10 cellular contexts compared by ENCODE assay signal in the genomic region with DNA sequence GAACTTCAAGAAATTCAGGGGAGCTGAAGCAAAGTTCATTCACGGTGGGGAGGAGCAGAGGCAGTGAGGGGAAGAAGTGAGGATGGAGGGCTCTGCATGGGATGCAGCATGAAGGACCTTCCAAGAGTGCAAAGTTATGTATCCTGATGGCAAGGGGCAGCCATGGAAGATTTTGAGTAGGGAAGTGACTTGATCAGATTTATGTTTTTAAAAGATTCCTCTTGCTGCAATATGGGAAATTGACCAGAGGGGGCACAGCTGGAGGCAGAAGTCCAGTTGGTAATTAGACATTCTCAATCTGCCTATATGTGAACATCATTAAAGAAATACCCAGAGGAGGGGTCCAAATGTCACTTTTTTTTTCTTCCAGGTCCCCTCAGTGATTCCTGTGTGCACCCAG. TPM values are rescaled to one million over a fixed set of nuclear protein-coding genes. Genes with fewer than 3 reads are reported as not detected.
A peak's percentile ranks its signal among the peaks of the same experiment; 100 is the strongest.
DNase-seq lines count a peak whose midpoint lies in the region; ATAC-seq and TF ChIP-seq lines count a peak whose summit lies in the region.
"Had no signal": no experiment of that assay in that cellular context is flagged by ENCODE, and none has a peak within 500 bp of the region (broad histone marks: within the 10 kb centered on the region; RNA-seq: fewer than 3 reads in every experiment).

No MANE protein-coding gene starts in this region.

- no TSS peak for BruUV-seq in mammary epithelial cell (replicated peaks; lab: Mats Ljungman, UMichigan)

- ATAC-seq in heart left ventricle (no peak), GM19351 (IDR thresholded peaks at IDR 0.05; ENCODE audit: unreplicated experiment) (no peak)

- no peaks in the 10 kb centered on the region for H3K36me3 ChIP-seq in DOHH2 (ENCODE audit: control insufficient read depth, low read length)
- no peaks in the 10 kb centered on the region for H3K36me3 ChIP-seq in MM.1S (replicated peaks; ENCODE audit: insufficient read depth, low read length)
- H3K36me3 ChIP-seq in mammary epithelial cell (ENCODE audit: insufficient read depth, low read length) = no peaks in the 10 kb centered on the region
- no peaks in the 10 kb centered on the region for H3K36me3 ChIP-seq in heart left ventricle

- H3K9me2 ChIP-seq in DOHH2 (replicated peaks; ENCODE audit: control insufficient read depth, low read length) = no peaks in the 10 kb centered on the region
- H3K9me2 ChIP-seq in MM.1S (replicated peaks; ENCODE audit: insufficient read depth, low read length) = no peaks in the 10 kb centered on the region

- no peaks in the 10 kb centered on the region for H4K20me1 ChIP-seq in DOHH2 (ENCODE audit: control insufficient read depth, insufficient read depth, low read depth, low read length)
- H4K20me1 ChIP-seq in MM.1S (ENCODE audit: insufficient read depth, low read length) = no peaks in the 10 kb centered on the region
- H4K20me1 ChIP-seq in mammary epithelial cell (ENCODE audit: insufficient read depth, low read length) = no peaks in the 10 kb centered on the region

- no peaks in the 10 kb centered on the region for H3K36me3 Mint-ChIP-seq in nephron (ENCODE audit: low read depth)
- no peaks in the 10 kb centered on the region for H3K36me3 Mint-ChIP-seq in activated naive CD8-positive, alpha-beta T cell treated with anti-CD3 and anti-CD28 coated beads for 36 hours

- H3K79me2 ChIP-seq in DOHH2 (ENCODE audit: control insufficient read depth, low read length) (no peaks in the 10 kb centered on the region), MM.1S (ENCODE audit: low read length) (no peaks in the 10 kb centered on the region), mammary epithelial cell (ENCODE audit: insufficient read depth, low read length) (no peaks in the 10 kb centered on the region)

- intact Hi-C loops in mammary epithelial cell (cut with micrococcal nuclease) (loop anchor here (10.0 kb wide), 2 partner anchors 354 to 574 kb away; partner anchors contain the start of gene SNRPG), heart left ventricle (cut with DNase I) (loop anchor here in 1 of 10 donors (10.0 kb wide), 1 partner anchor 174 kb away; the partner anchor contains the start of gene SNRNP27)

- CTCF ChIA-PET in mammary epithelial cell (lab: Charles Lee; ENCODE audit: low non-redundant PET) = interaction anchor here (0.7 kb wide), 1 partner anchor 194 kb away, joined by 3 read pairs; no protein-coding TSS in a partner anchor

- H3K27me3 Mint-ChIP-seq in nephron (ENCODE audit: low read depth) = no peaks in the 10 kb centered on the region
- no peaks in the 10 kb centered on the region for H3K27me3 Mint-ChIP-seq in activated naive CD8-positive, alpha-beta T cell treated with anti-CD3 and anti-CD28 coated beads for 36 hours

- H3K4me3 Mint-ChIP-seq in nephron = no peak overlapping the region
- H3K4me3 Mint-ChIP-seq in activated naive CD8-positive, alpha-beta T cell treated with anti-CD3 and anti-CD28 coated beads for 36 hours = no peak overlapping the region

- dilution Hi-C loops in mammary epithelial cell (cut with HindIII; ENCODE audit: low sequenced_read_pairs) = loop anchor here (25.0 kb wide), 1 partner anchor 158 kb away; no protein-coding TSS in a partner anchor

- DNase-seq in MM.1S (peak; percentile 35), mammary epithelial cell (no peak), H4 (ENCODE audit: low spot score) (no peak), heart left ventricle (no peak)
- DNase-seq in activated naive CD8-positive, alpha-beta T cell treated with anti-CD3 and anti-CD28 coated beads for 36 hours = no peak
- DNase-seq: activated CD4-positive, CD25-positive, alpha-beta regulatory T cell; activated naive CD4-positive, alpha-beta T cell had no signal

- no peak overlapping the region for H3K27ac ChIP-seq in DOHH2 (ENCODE audit: low read depth, low read length)
- H3K27ac ChIP-seq in MM.1S (ENCODE audit: low read length) = no peak overlapping the region
- no peak overlapping the region for H3K27ac ChIP-seq in mammary epithelial cell (ENCODE audit: insufficient read depth, low read depth, low read length)
- H3K27ac ChIP-seq in heart left ventricle = no peak overlapping the region

- H3K4me1 Mint-ChIP-seq in nephron = peaks cover 30% of the 10 kb centered on the region
- peaks cover 7% of the 10 kb centered on the region for H3K4me1 Mint-ChIP-seq in activated naive CD8-positive, alpha-beta T cell treated with anti-CD3 and anti-CD28 coated beads for 36 hours

- H2AFZ ChIP-seq in MM.1S (ENCODE audit: low read length) (no peak overlapping the region), mammary epithelial cell (ENCODE audit: low read depth, low read length) (no peak overlapping the region)

- H3K9me3 Mint-ChIP-seq in nephron = no peaks in the 10 kb centered on the region
- no peaks in the 10 kb centered on the region for H3K9me3 Mint-ChIP-seq in activated naive CD8-positive, alpha-beta T cell treated with anti-CD3 and anti-CD28 coated beads for 36 hours

- no peak overlapping the region for H3K9ac ChIP-seq in MM.1S (ENCODE audit: low read length)
- no peak overlapping the region for H3K9ac ChIP-seq in mammary epithelial cell (ENCODE audit: insufficient read depth, low read length)

- no peak overlapping the region for H3K4me3 ChIP-seq in DOHH2 (ENCODE audit: low read length)
- no peak overlapping the region for H3K4me3 ChIP-seq in MM.1S (ENCODE audit: low read length)
- H3K4me3 ChIP-seq in mammary epithelial cell (replicated peaks in 1 of 3; ENCODE audit: insufficient read depth in 1 of 3, low read depth in 2 of 3, low read length in 3 of 3) = no peak overlapping the region
- no peak overlapping the region for H3K4me3 ChIP-seq in heart left ventricle

- peak; percentile 50 for TF ChIP-seq CTCF in DOHH2 (IDR thresholded peaks at IDR 0.05; ENCODE audit: low read depth, low read length, poor library complexity, severe bottlenecking)
- TF ChIP-seq CTCF in MM.1S (IDR thresholded peaks at IDR 0.05; ENCODE audit: low read length) = peak; percentile 39
- peak; percentile 37 to 39 for TF ChIP-seq CTCF in mammary epithelial cell (conservative IDR thresholded peaks at IDR 0.05 in 1 of 2, IDR thresholded peaks at IDR 0.05 in 1 of 2; ENCODE audit: extremely low read depth in 1 of 2, insufficient read depth in 1 of 2, low read depth in 1 of 2, low read length in 2 of 2)
- TF ChIP-seq CTCF in nephron (IDR thresholded peaks at IDR 0.05; ENCODE audit: unreplicated experiment in 3 of 3) = peak in 2 of 3 experiments; percentile 29 to 43
- peak in 4 of 12 donors; percentile 14 to 22 (median 16) for TF ChIP-seq CTCF in heart left ventricle (IDR thresholded peaks at IDR 0.05)

- no peaks in the 10 kb centered on the region for H3F3A ChIP-seq in DOHH2 (ENCODE audit: control insufficient read depth, insufficient read depth)
- H3F3A ChIP-seq in MM.1S (ENCODE audit: insufficient read depth, low read length) = no peaks in the 10 kb centered on the region

- peaks cover 18% of the 10 kb centered on the region for H3K27me3 ChIP-seq in DOHH2 (ENCODE audit: control insufficient read depth, low read length)
- no peaks in the 10 kb centered on the region for H3K27me3 ChIP-seq in MM.1S (replicated peaks; ENCODE audit: insufficient read depth, low read length)
- H3K27me3 ChIP-seq in mammary epithelial cell (ENCODE audit: insufficient read depth, low read length) = no peaks in the 10 kb centered on the region
- no peaks in the 10 kb centered on the region for H3K27me3 ChIP-seq in heart left ventricle

- H3K4me2 ChIP-seq in DOHH2 (ENCODE audit: low read length) = no peak overlapping the region
- no peak overlapping the region for H3K4me2 ChIP-seq in MM.1S (ENCODE audit: low read depth, low read length)
- no peak overlapping the region for H3K4me2 ChIP-seq in mammary epithelial cell (ENCODE audit: insufficient read depth, low read depth, low read length)

- peaks cover 7% of the 10 kb centered on the region for H3K4me1 ChIP-seq in DOHH2 (ENCODE audit: control insufficient read depth, low read length)
- peaks cover 4% of the 10 kb centered on the region; the same call in 1 of the 2 replicates for H3K4me1 ChIP-seq in MM.1S (ENCODE audit: low read length)
- peaks cover 9% of the 10 kb centered on the region for H3K4me1 ChIP-seq in mammary epithelial cell (ENCODE audit: insufficient read depth, low read length)
- H3K4me1 ChIP-seq in heart left ventricle = peaks cover 0 to 6% (median 0%) of the 10 kb centered on the region in 12 donors

- whole genome bisulfite sequencing in mammary epithelial cell (ENCODE audit: low coverage, missing lambda C conversion rate) = 89% methylated on average over 1 of the region's 1 CpG
- WGBS in heart left ventricle, 4 donors = 58 to 77% (median 63%) methylated on average over 1 of the region's 1 CpG

- no peak for TF ChIP-seq POLR2A in heart left ventricle (IDR thresholded peaks at IDR 0.05)

- no peak overlapping the region for H3K27ac Mint-ChIP-seq in nephron
- H3K27ac Mint-ChIP-seq in activated naive CD8-positive, alpha-beta T cell treated with anti-CD3 and anti-CD28 coated beads for 36 hours = no peak overlapping the region

- H3K9me3 ChIP-seq in DOHH2 (ENCODE audit: control insufficient read depth, insufficient read depth, low read length) (no peaks in the 10 kb centered on the region), MM.1S (replicated peaks; ENCODE audit: insufficient read depth, low read length) (no peaks in the 10 kb centered on the region), mammary epithelial cell (replicated peaks; ENCODE audit: insufficient read depth, low read length) (no peaks in the 10 kb centered on the region), heart left ventricle (no peaks in the 10 kb centered on the region)

- in situ Hi-C loops in mammary epithelial cell (cut with MboI; ENCODE audit: low sequenced_read_pairs in 2 of 2) = loop anchor here in 1 of 2 donors (5.0 kb wide), 1 partner anchor 97 kb away; no protein-coding TSS in a partner anchor

RNA-seq across cellular contexts. Expression of gene ANXA4, which starts 21.5 kb away (rescaled TPM):
- total RNA-seq in mammary epithelial cell (100 to 1,000 TPM in 1 of 2 donors, 10 to 100 TPM in 1; 71.0 to 147 TPM), heart left ventricle (10 to 100 TPM in 8 of 9 donors, 1 to 10 TPM in 1; 7.3 to 73.5 (median 22.2) TPM)
- polyA plus RNA-seq in mammary epithelial cell (148 TPM), heart left ventricle (10 to 100 TPM; 10.3 to 16.5 TPM)
- 222 TPM for polyA minus RNA-seq in mammary epithelial cell
- 9.8 and 19.8 TPM in 2 replicates for total RNA-seq in H4 (2014; rRNA removed; shearing (Covaris generic))
- total RNA-seq in activated naive CD8-positive, alpha-beta T cell treated with anti-CD3 and anti-CD28 coated beads for 36 hours = 10 to 100 TPM; 15.2 to 15.6 TPM
